28 cellular contexts compared by ENCODE assay signal in the genomic region with DNA sequence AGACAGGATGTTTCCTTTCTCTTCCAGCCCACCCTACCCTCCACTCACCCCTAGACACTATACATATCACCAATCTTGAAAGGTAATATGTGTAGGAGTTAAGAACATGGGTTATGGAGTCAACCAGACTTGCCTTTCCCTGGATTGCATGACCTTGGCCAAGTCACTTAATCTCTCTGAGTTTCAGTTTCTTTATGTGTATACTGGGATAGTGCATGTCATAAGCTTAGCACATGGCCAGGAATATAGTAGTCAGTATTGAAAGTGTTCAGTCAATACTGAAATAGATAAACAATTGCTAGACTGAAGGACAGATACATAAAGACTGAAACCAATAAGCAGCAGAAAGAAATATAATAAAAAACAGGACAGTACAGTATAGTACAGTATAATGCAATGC.
A peak's percentile ranks its signal among the peaks of the same experiment; 100 is the strongest.
DNase-seq lines count a peak whose midpoint lies in the region; ATAC-seq, FAIRE-seq and TF ChIP-seq lines count a peak whose summit lies in the region.
"Had no signal": no experiment of that assay in that cellular context is flagged by ENCODE, and none has a peak within 500 bp of the region (broad histone marks: within the 10 kb centered on the region; RNA-seq: fewer than 3 reads in every experiment).

No MANE protein-coding gene starts in this region.

- peaks cover 0 to 7% (median 4%) of the 10 kb centered on the region in 3 donors for H3K4me1 ChIP-seq in pancreas
- H3K4me1 ChIP-seq in CD8-positive, alpha-beta T cell (ENCODE audit: insufficient read depth, low read length) = no peaks in the 10 kb centered on the region
- H3K4me1 ChIP-seq: transverse colon had no signal

- H3K27me3 Mint-ChIP-seq in activated naive CD8-positive, alpha-beta T cell treated with anti-CD3 and anti-CD28 coated beads, Interleukin-2, amount 10 ng/mL, durations not matched to agents 7 days and 5 days = no peaks in the 10 kb centered on the region
- no peaks in the 10 kb centered on the region for H3K27me3 Mint-ChIP-seq in T-cell
- H3K27me3 Mint-ChIP-seq in CD8-positive, alpha-beta T cell (ENCODE audit: low read depth) = no peaks in the 10 kb centered on the region
- H3K27me3 Mint-ChIP-seq: dendritic cell treated with granulocyte-macrophage colony-stimulating factor and Interleukin-4, amounts not matched to agents 40 ng/mL and 50 ng/mL, for 4 days had no signal

- ATAC-seq in GM18502 (IDR thresholded peaks at IDR 0.05; ENCODE audit: poor library complexity, unreplicated experiment) (peak; percentile 29), HG03342 (IDR thresholded peaks at IDR 0.05; ENCODE audit: unreplicated experiment) (peak; percentile 57), pancreas (no peak), T-cell (replicated peaks in 1 of 4) (no peak), left ventricle myocardium superior (no peak)
- no peak for ATAC-seq in activated naive CD8-positive, alpha-beta T cell treated with anti-CD3 and anti-CD28 coated beads, Interleukin-2, amount 10 ng/mL, durations not matched to agents 7 days and 5 days (ENCODE audit: low read depth)
- no peak for ATAC-seq in CD8-positive, alpha-beta T cell

- H3K27ac Mint-ChIP-seq in activated naive CD8-positive, alpha-beta T cell treated with anti-CD3 and anti-CD28 coated beads, Interleukin-2, amount 10 ng/mL, durations not matched to agents 7 days and 5 days = peak overlapping the region; percentile 33
- H3K27ac Mint-ChIP-seq in T-cell = no peak overlapping the region
- H3K27ac Mint-ChIP-seq in CD8-positive, alpha-beta T cell = no peak overlapping the region
- H3K27ac Mint-ChIP-seq: dendritic cell treated with granulocyte-macrophage colony-stimulating factor and Interleukin-4, amounts not matched to agents 40 ng/mL and 50 ng/mL, for 4 days; memory B cell had no signal

- no peak overlapping the region for H3K27ac ChIP-seq in pancreas
- H3K27ac ChIP-seq in CD8-positive, alpha-beta T cell (ENCODE audit: low read depth, low read length) = no peak overlapping the region
- H3K27ac ChIP-seq: PC-9, transverse colon had no signal

- intact Hi-C loops in pancreas (cut with DNase I) (no loop called here), left ventricle myocardium superior (cut with micrococcal nuclease) (no loop called here)
- intact Hi-C loops in CD8-positive, alpha-beta T cell (cut with DNase I, micrococcal nuclease) = loop anchor here in 1 of 2 experiments (5.0 kb wide), 1 partner anchor 37 kb away; no protein-coding TSS in a partner anchor

- no peaks in the 10 kb centered on the region for H3K27me3 ChIP-seq in pancreas
- no peaks in the 10 kb centered on the region for H3K27me3 ChIP-seq in CD8-positive, alpha-beta T cell (ENCODE audit: insufficient read depth, low read length)
- H3K27me3 ChIP-seq: transverse colon had no signal

- DNase-seq in GM19239 (ENCODE audit: insufficient read length, low spot score) = no peak
- DNase-seq in activated naive CD8-positive, alpha-beta T cell treated with anti-CD3 and anti-CD28 coated beads, Interleukin-2, amount 10 ng/mL, durations not matched to agents 7 days and 5 days = no peak
- DNase-seq in pancreas = no peak
- DNase-seq in T-cell = no peak
- DNase-seq in left ventricle myocardium superior = no peak
- DNase-seq in CD8-positive, alpha-beta T cell = no peak
- DNase-seq: activated CD8-positive, alpha-beta memory T cell treated with anti-CD3 and anti-CD28 coated beads, Interleukin-2, amount 50 U/mL, for 4 hours; activated naive CD4-positive, alpha-beta T cell treated with Interleukin-2 at 50 U/mL for 16 hours; aorta; caudate nucleus; CD4-positive, CD25-positive, alpha-beta regulatory T cell; glutamatergic neuron; left cardiac atrium; MV-4-11; NCI-H187; NCI-H2227 treated with DMSO at 0.1 percent for 48 hours; NCI-H774; occipital lobe; SHP77 treated with DMSO at 0.1 percent for 48 hours; stimulated activated CD4-positive, alpha-beta T cell treated with anti-CD3 and anti-CD28 coated beads, Interleukin-4, amount 100 ng/mL, for 1 hour; stimulated activated naive CD4-positive, alpha-beta T cell treated with Interleukin-2 at 50 U/mL for 16 hours; transverse colon had no signal

- no peaks in the 10 kb centered on the region for H3K36me3 ChIP-seq in pancreas
- H3K36me3 ChIP-seq in CD8-positive, alpha-beta T cell (ENCODE audit: insufficient read depth, low read length) = no peaks in the 10 kb centered on the region
- H3K36me3 ChIP-seq: transverse colon had no signal

- peaks cover 8% of the 10 kb centered on the region for H3K36me3 Mint-ChIP-seq in activated naive CD8-positive, alpha-beta T cell treated with anti-CD3 and anti-CD28 coated beads, Interleukin-2, amount 10 ng/mL, durations not matched to agents 7 days and 5 days
- no peaks in the 10 kb centered on the region for H3K36me3 Mint-ChIP-seq in T-cell
- no peaks in the 10 kb centered on the region for H3K36me3 Mint-ChIP-seq in CD8-positive, alpha-beta T cell
- H3K36me3 Mint-ChIP-seq: CD4-positive, CD25-positive, alpha-beta regulatory T cell had no signal

- FAIRE-seq in GM19239 (lab: Jason Lieb, UNC) = peak; percentile 57
- no peak for FAIRE-seq in pancreas (lab: Jason Lieb, UNC)
- FAIRE-seq: endometrium had no signal

- POLR2A ChIA-PET in activated naive CD8-positive, alpha-beta T cell treated with anti-CD3 and anti-CD28 coated beads, Interleukin-2, amount 10 ng/mL, durations not matched to agents 7 days and 5 days (lab: Charles Lee) = no interaction called here
- POLR2A ChIA-PET in T-cell (lab: Charles Lee) = no interaction called here
- POLR2A ChIA-PET in CD8-positive, alpha-beta T cell (lab: Charles Lee) = no interaction called here

- H3K4me1 Mint-ChIP-seq in activated naive CD8-positive, alpha-beta T cell treated with anti-CD3 and anti-CD28 coated beads, Interleukin-2, amount 10 ng/mL, durations not matched to agents 7 days and 5 days = peaks cover 33% of the 10 kb centered on the region
- peaks cover 28 to 37% (median 30%) of the 10 kb centered on the region in 3 donors for H3K4me1 Mint-ChIP-seq in T-cell
- H3K4me1 Mint-ChIP-seq in CD8-positive, alpha-beta T cell (ENCODE audit: low read depth) = peaks cover 7% of the 10 kb centered on the region
- H3K4me1 Mint-ChIP-seq: memory B cell had no signal

- H3K4me3 ChIP-seq in pancreas = no peak overlapping the region
- no peak overlapping the region for H3K4me3 ChIP-seq in CD8-positive, alpha-beta T cell (ENCODE audit: low read depth, low read length)
- H3K4me3 ChIP-seq: PC-9, transverse colon had no signal

- H3K4me3 Mint-ChIP-seq in activated naive CD8-positive, alpha-beta T cell treated with anti-CD3 and anti-CD28 coated beads, Interleukin-2, amount 10 ng/mL, durations not matched to agents 7 days and 5 days = no peak overlapping the region
- H3K4me3 Mint-ChIP-seq in T-cell = no peak overlapping the region
- H3K4me3 Mint-ChIP-seq in CD8-positive, alpha-beta T cell = no peak overlapping the region
- H3K4me3 Mint-ChIP-seq: CD4-positive, CD25-positive, alpha-beta regulatory T cell; dendritic cell treated with granulocyte-macrophage colony-stimulating factor and Interleukin-4, amounts not matched to agents 40 ng/mL and 50 ng/mL, for 4 days; memory B cell had no signal

- TF ChIP-seq CTCF in pancreas (IDR thresholded peaks at IDR 0.05) = no peak
- no peak for TF ChIP-seq CTCF in CD8-positive, alpha-beta T cell (IDR thresholded peaks at IDR 0.05)

- H3K9me3 Mint-ChIP-seq in activated naive CD8-positive, alpha-beta T cell treated with anti-CD3 and anti-CD28 coated beads, Interleukin-2, amount 10 ng/mL, durations not matched to agents 7 days and 5 days = peaks cover 13% of the 10 kb centered on the region
- H3K9me3 Mint-ChIP-seq in T-cell = no peaks in the 10 kb centered on the region
- no peaks in the 10 kb centered on the region for H3K9me3 Mint-ChIP-seq in CD8-positive, alpha-beta T cell
- H3K9me3 Mint-ChIP-seq: memory B cell had no signal

- CTCF ChIA-PET in T-cell (lab: Charles Lee) = no interaction called here
- CTCF ChIA-PET in CD8-positive, alpha-beta T cell (lab: Charles Lee) = interaction anchor here (1.7 kb wide), 1 partner anchor 22 kb away, joined by 5 read pairs; no protein-coding TSS in a partner anchor

- H3K9me3 ChIP-seq in pancreas = no peaks in the 10 kb centered on the region
- H3K9me3 ChIP-seq in CD8-positive, alpha-beta T cell (ENCODE audit: low read length) = no peaks in the 10 kb centered on the region
- H3K9me3 ChIP-seq: transverse colon had no signal

Comparison
In these comparisons a context has a peak if more than half of its experiments do, and no peak if none do; other contexts are left out.
1. ATAC-seq: peak in GM18502 (single experiment) and HG03342 (single experiment); none in activated naive CD8-positive, alpha-beta T cell treated with anti-CD3 and anti-CD28 coated beads, Interleukin-2, amount 10 ng/mL, durations not matched to agents 7 days and 5 days (single experiment), pancreas (0 of 4), T-cell (0 of 4), left ventricle myocardium superior (single experiment) and CD8-positive, alpha-beta T cell (single experiment).